ENCODE assay signal across 8 cellular contexts in genomic region chr12:103441437-103442186, GRCh38. TPM values are rescaled to one million over a fixed set of nuclear protein-coding genes. Genes with fewer than 3 reads are reported as not detected.
DNase-seq lines count a peak whose midpoint lies in the region; ATAC-seq and TF ChIP-seq lines count a peak whose summit lies in the region.

No MANE protein-coding gene starts in this region.

- H3K4me1 ChIP-seq in tibial nerve (no peaks in the 10 kb centered on the region), gastroesophageal sphincter (no peaks in the 10 kb centered on the region)

- H3K9me3 ChIP-seq in tibial nerve, result no peaks in the 10 kb centered on the region
- H3K9me3 ChIP-seq in gastroesophageal sphincter, result no peaks in the 10 kb centered on the region

- 59 to 79% methylated on average over 1 of the region's 1 CpG for WGBS in tibial nerve, 2 donors
- WGBS in gastroesophageal sphincter (ENCODE audit: low coverage in 1 of 2), 2 donors, result 25 to 38% methylated on average over 1 of the region's 1 CpG

- peak overlapping the region; percentile 81 for H3K4me3 Mint-ChIP-seq in activated CD4-positive, alpha-beta T cell treated with anti-CD3 and anti-CD28 coated beads, Interleukin-2, amount 10 ng/mL, durations not matched to agents 24 days and 14 days

- no peaks in the 10 kb centered on the region for H3K27me3 Mint-ChIP-seq in activated CD4-positive, alpha-beta T cell treated with anti-CD3 and anti-CD28 coated beads, Interleukin-2, amount 10 ng/mL, durations not matched to agents 24 days and 14 days

- no peaks in the 10 kb centered on the region for H3K27me3 ChIP-seq in tibial nerve
- H3K27me3 ChIP-seq in gastroesophageal sphincter, result no peaks in the 10 kb centered on the region

- TF ChIP-seq EP300 in tibial nerve (IDR thresholded peaks at IDR 0.05) (peak in 1 of 2 donors; percentile 30), gastroesophageal sphincter (IDR thresholded peaks at IDR 0.05) (no peak)

- peaks cover 5% of the 10 kb centered on the region for H3K9me3 Mint-ChIP-seq in activated CD4-positive, alpha-beta T cell treated with anti-CD3 and anti-CD28 coated beads, Interleukin-2, amount 10 ng/mL, durations not matched to agents 24 days and 14 days

- no peaks in the 10 kb centered on the region for H3K36me3 Mint-ChIP-seq in activated CD4-positive, alpha-beta T cell treated with anti-CD3 and anti-CD28 coated beads, Interleukin-2, amount 10 ng/mL, durations not matched to agents 24 days and 14 days (ENCODE audit: low read depth)

- no peak for TF ChIP-seq POLR2A in tibial nerve (IDR thresholded peaks at IDR 0.05)
- no peak for TF ChIP-seq POLR2A in gastroesophageal sphincter (IDR thresholded peaks at IDR 0.05)

- DNase-seq in activated CD4-positive, alpha-beta T cell treated with anti-CD3 and anti-CD28 coated beads, Interleukin-2, amount 10 ng/mL, durations not matched to agents 24 days and 14 days, result peak; percentile 87
- DNase-seq in activated CD4-positive, alpha-beta T cell treated with anti-CD3 and anti-CD28 coated beads for 1 hour, result no peak
- DNase-seq in RPMI8226 (peak; percentile 35), midbrain (lab: John Stamatoyannopoulos, UW) (peak; percentile 26), NCI-H526 treated with DMSO at 0.1 percent for 48 hours (lab: John Stamatoyannopoulos, UW) (no peak), tibial nerve (ENCODE audit: low spot score in 2 of 2) (no peak)

- intact Hi-C loops in activated CD4-positive, alpha-beta T cell treated with anti-CD3 and anti-CD28 coated beads, Interleukin-2, amount 10 ng/mL, durations not matched to agents 24 days and 14 days (cut with micrococcal nuclease), result loop anchor here (1.0 to 5.0 kb wide), 4 partner anchors 14 to 174 kb away; no protein-coding TSS in a partner anchor

- H3K27ac Mint-ChIP-seq in activated CD4-positive, alpha-beta T cell treated with anti-CD3 and anti-CD28 coated beads, Interleukin-2, amount 10 ng/mL, durations not matched to agents 24 days and 14 days, result peak overlapping the region; percentile 89

- no peaks in the 10 kb centered on the region for H3K36me3 ChIP-seq in tibial nerve
- H3K36me3 ChIP-seq in gastroesophageal sphincter, result no peaks in the 10 kb centered on the region

- peaks cover 13% of the 10 kb centered on the region for H3K4me1 Mint-ChIP-seq in activated CD4-positive, alpha-beta T cell treated with anti-CD3 and anti-CD28 coated beads, Interleukin-2, amount 10 ng/mL, durations not matched to agents 24 days and 14 days

- TF ChIP-seq CTCF in tibial nerve (IDR thresholded peaks at IDR 0.05), result no peak
- TF ChIP-seq CTCF in gastroesophageal sphincter (IDR thresholded peaks at IDR 0.05), result no peak

- ATAC-seq in HG02884 (IDR thresholded peaks at IDR 0.05; ENCODE audit: unreplicated experiment) (peak; percentile 97), gastroesophageal sphincter (no peak)

- H3K27ac ChIP-seq in tibial nerve (peak overlapping the region in 1 of 4 donors; percentile 76), gastroesophageal sphincter (no peak overlapping the region)

- peak overlapping the region in 1 of 4 donors; percentile 12 for H3K4me3 ChIP-seq in tibial nerve
- H3K4me3 ChIP-seq in gastroesophageal sphincter, result no peak overlapping the region

RNA-seq across cellular contexts. Expression of gene C12orf42, which starts 54.2 kb away (rescaled TPM):
- not detected in 2 replicates for total RNA-seq in activated CD4-positive, alpha-beta T cell treated with anti-CD3 and anti-CD28 coated beads, Interleukin-2, amount 10 ng/mL, durations not matched to agents 24 days and 14 days
- total RNA-seq in tibial nerve (1 to 10 TPM in 1 of 4 donors, not detected in 3; 1.2 TPM), gastroesophageal sphincter (not detected)

Comparison
In these comparisons a context has a peak if more than half of its experiments do, and no peak if none do; other contexts are left out.
1. DNase-seq: peak in activated CD4-positive, alpha-beta T cell treated with anti-CD3 and anti-CD28 coated beads, Interleukin-2, amount 10 ng/mL, durations not matched to agents 24 days and 14 days (single experiment), RPMI8226 (single experiment) and midbrain (single experiment); none in activated CD4-positive, alpha-beta T cell treated with anti-CD3 and anti-CD28 coated beads for 1 hour (single experiment), NCI-H526 treated with DMSO at 0.1 percent for 48 hours (single experiment) and tibial nerve (0 of 2).